ENCODE assay signal across 11 cellular contexts in genomic region chr19:52785506-52785905, GRCh38. TPM values are rescaled to one million over a fixed set of nuclear protein-coding genes. Genes with fewer than 3 reads are reported as not detected.
DNase-seq lines count a peak whose midpoint lies in the region; ATAC-seq, FAIRE-seq and TF ChIP-seq lines count a peak whose summit lies in the region.
"Had no signal": no experiment of that assay in that cellular context is flagged by ENCODE, and none has a peak within 500 bp of the region (broad histone marks: within the 10 kb centered on the region; RNA-seq: fewer than 3 reads in every experiment).

No MANE protein-coding gene starts in this region.

- H3K9me3 Mint-ChIP-seq in astrocyte (ENCODE audit: unreplicated experiment) = peaks cover 15% of the 10 kb centered on the region

- no peak for TF ChIP-seq CTCF in astrocyte (IDR thresholded peaks at IDR 0.05; ENCODE audit: insufficient read depth, low read depth, low read length)

- no peak for FAIRE-seq in astrocyte (lab: Jason Lieb, UNC)

- H4K20me1 ChIP-seq in BLaER1 treated with 17β-estradiol and CSF1 and Interleukin-3, amounts not matched to agents 10 nM and 100 nM = peaks cover 0 to 48% (median 0%) of the 10 kb centered on the region in 11 experiments; a peak in 4 of 22 replicates
- no peaks in the 10 kb centered on the region for H4K20me1 ChIP-seq in astrocyte (ENCODE audit: insufficient read depth, low read length)

- peak overlapping the region; percentile 94 for H3K4me3 Mint-ChIP-seq in astrocyte (ENCODE audit: unreplicated experiment)

- peak overlapping the region; percentile 92 to 100 (median 99) for H3K4me2 ChIP-seq in BLaER1 treated with 17β-estradiol and CSF1 and Interleukin-3, amounts not matched to agents 10 nM and 100 nM
- peak overlapping the region; percentile 91 for H3K4me2 ChIP-seq in astrocyte (ENCODE audit: low read length)

- no peak for DNase-seq in astrocyte (ENCODE audit: low read depth)
- DNase-seq in left cardiac atrium = no peak
- DNase-seq: aorta, NCI-H187, SW 1271 had no signal

- ATAC-seq in GM18907 (IDR thresholded peaks at IDR 0.05; ENCODE audit: unreplicated experiment) = no peak
- ATAC-seq in HG03159 (IDR thresholded peaks at IDR 0.05; ENCODE audit: unreplicated experiment) = no peak
- no peak for ATAC-seq in GM21825 (IDR thresholded peaks at IDR 0.05; ENCODE audit: unreplicated experiment)
- ATAC-seq in left cardiac atrium = no peak

- intact Hi-C loops in left cardiac atrium (cut with DNase I) = no loop called here

- peaks cover 2% of the 10 kb centered on the region for H3K27me3 Mint-ChIP-seq in astrocyte (ENCODE audit: low read depth, unreplicated experiment)

- no peak overlapping the region for H3K27ac ChIP-seq in BLaER1 treated with 17β-estradiol and CSF1 and Interleukin-3, amounts not matched to agents 10 nM and 100 nM
- H3K27ac ChIP-seq in HUES48 (ENCODE audit: low read depth, low read length) = no peak overlapping the region
- no peak overlapping the region for H3K27ac ChIP-seq in astrocyte (ENCODE audit: low read depth, low read length)
- no peak overlapping the region for H3K27ac ChIP-seq in muscle layer of duodenum (ENCODE audit: low read length)

- H3K27me3 ChIP-seq in BLaER1 treated with 17β-estradiol and CSF1 and Interleukin-3, amounts not matched to agents 10 nM and 100 nM = no peaks in the 10 kb centered on the region
- H3K27me3 ChIP-seq in HUES48 (ENCODE audit: control insufficient read depth, insufficient read depth, low read length) (peaks cover 13% of the 10 kb centered on the region), astrocyte (ENCODE audit: insufficient read depth, low read length) (no peaks in the 10 kb centered on the region), muscle layer of duodenum (ENCODE audit: low read depth, low read length) (no peaks in the 10 kb centered on the region)

- H3K4me1 Mint-ChIP-seq in astrocyte (ENCODE audit: low read depth, unreplicated experiment) = no peaks in the 10 kb centered on the region

- H2AFZ ChIP-seq in astrocyte (ENCODE audit: low read depth, low read length) = no peak overlapping the region

- H3K36me3 ChIP-seq in BLaER1 treated with 17β-estradiol and CSF1 and Interleukin-3, amounts not matched to agents 10 nM and 100 nM = peaks cover 6 to 32% (median 21%) of the 10 kb centered on the region in 11 experiments; a peak in 21 of 22 replicates
- H3K36me3 ChIP-seq in HUES48 (ENCODE audit: control insufficient read depth, insufficient read depth, low read length) (no peaks in the 10 kb centered on the region), astrocyte (ENCODE audit: insufficient read depth, low read length) (no peaks in the 10 kb centered on the region), muscle layer of duodenum (ENCODE audit: control insufficient read depth in 1 of 2, insufficient read depth in 2 of 2, low read length in 2 of 2) (peaks cover 0 to 4% of the 10 kb centered on the region in 2 donors)

- peak overlapping the region; percentile 67 to 93 (median 88); a peak in 19 of 20 replicates for H3K4me3 ChIP-seq in BLaER1 treated with 17β-estradiol and CSF1 and Interleukin-3, amounts not matched to agents 10 nM and 100 nM
- H3K4me3 ChIP-seq in HUES48 (ENCODE audit: low read depth, low read length) = peak overlapping the region; percentile 71
- H3K4me3 ChIP-seq in astrocyte (ENCODE audit: insufficient read depth, low read depth, low read length) = no peak overlapping the region
- peak overlapping the region; percentile 78 to 80 for H3K4me3 ChIP-seq in muscle layer of duodenum (ENCODE audit: low read depth in 1 of 2, low read length in 2 of 2)

- no peaks in the 10 kb centered on the region for H3K79me2 ChIP-seq in astrocyte (ENCODE audit: insufficient read depth, low read length)

- H3K27ac Mint-ChIP-seq in astrocyte (ENCODE audit: unreplicated experiment) = no peak overlapping the region

- peaks cover 20 to 31% (median 25%) of the 10 kb centered on the region in 10 experiments; a peak in 19 of 20 replicates for H3K4me1 ChIP-seq in BLaER1 treated with 17β-estradiol and CSF1 and Interleukin-3, amounts not matched to agents 10 nM and 100 nM
- H3K4me1 ChIP-seq in HUES48 (ENCODE audit: control insufficient read depth, insufficient read depth, low read length) = no peaks in the 10 kb centered on the region
- H3K4me1 ChIP-seq in astrocyte (ENCODE audit: insufficient read depth, low read length) = no peaks in the 10 kb centered on the region
- H3K4me1 ChIP-seq in muscle layer of duodenum (ENCODE audit: control insufficient read depth in 1 of 2, insufficient read depth in 2 of 2, low read length in 2 of 2) = peaks cover 0 to 7% of the 10 kb centered on the region in 2 donors

- H3K9ac ChIP-seq in BLaER1 treated with 17β-estradiol and CSF1 and Interleukin-3, amounts not matched to agents 10 nM and 100 nM = peak overlapping the region; percentile 79 to 92 (median 83); a peak in 18 of 22 replicates
- no peak overlapping the region for H3K9ac ChIP-seq in HUES48 (ENCODE audit: low read depth, low read length)
- no peak overlapping the region for H3K9ac ChIP-seq in astrocyte (ENCODE audit: low read length)

- peaks cover 0 to 7% (median 0%) of the 10 kb centered on the region in 11 experiments; a peak in 1 of 22 replicates for H3K9me3 ChIP-seq in BLaER1 treated with 17β-estradiol and CSF1 and Interleukin-3, amounts not matched to agents 10 nM and 100 nM (replicated peaks in 1 of 11)
- H3K9me3 ChIP-seq in HUES48 (ENCODE audit: control insufficient read depth, insufficient read depth, low read length) (no peaks in the 10 kb centered on the region), astrocyte (ENCODE audit: insufficient read depth, low read depth, low read length) (peaks cover 6% of the 10 kb centered on the region), muscle layer of duodenum (ENCODE audit: control insufficient read depth in 1 of 2, low read length in 2 of 2) (no peaks in the 10 kb centered on the region)

- H3K36me3 Mint-ChIP-seq in astrocyte (ENCODE audit: low read depth, unreplicated experiment) = peaks cover 16% of the 10 kb centered on the region

RNA-seq across cellular contexts. Expression of gene ZNF600, which starts 1.1 kb away (rescaled TPM):
- 5.6 and 6.4 TPM in 2 replicates for total RNA-seq in astrocyte
- total RNA-seq in left cardiac atrium = 1 to 10 TPM; 3.9 to 4.4 TPM

RNA-seq across cellular contexts. Expression of gene ZNF28, which starts 35.9 kb away (rescaled TPM):
- total RNA-seq in astrocyte (15.6 and 19.6 TPM in 2 replicates), left cardiac atrium (1 to 10 TPM; 8.6 to 9.0 TPM)

RNA-seq across cellular contexts. Expression of gene ZNF611, which starts 50.7 kb away (rescaled TPM):
- total RNA-seq in astrocyte (18.8 and 21.1 TPM in 2 replicates), left cardiac atrium (10 to 100 TPM in 1 of 2 donors, 1 to 10 TPM in 1; 9.2 to 11.3 TPM)

Comparison
In these comparisons a context has a peak if more than half of its experiments do, and no peak if none do; other contexts are left out.
1. H3K9ac ChIP-seq: peak in BLaER1 treated with 17β-estradiol and CSF1 and Interleukin-3, amounts not matched to agents 10 nM and 100 nM (11 of 11); none in HUES48 (single experiment) and astrocyte (single experiment).